9 cellular contexts compared by ENCODE assay signal in the genomic region with DNA sequence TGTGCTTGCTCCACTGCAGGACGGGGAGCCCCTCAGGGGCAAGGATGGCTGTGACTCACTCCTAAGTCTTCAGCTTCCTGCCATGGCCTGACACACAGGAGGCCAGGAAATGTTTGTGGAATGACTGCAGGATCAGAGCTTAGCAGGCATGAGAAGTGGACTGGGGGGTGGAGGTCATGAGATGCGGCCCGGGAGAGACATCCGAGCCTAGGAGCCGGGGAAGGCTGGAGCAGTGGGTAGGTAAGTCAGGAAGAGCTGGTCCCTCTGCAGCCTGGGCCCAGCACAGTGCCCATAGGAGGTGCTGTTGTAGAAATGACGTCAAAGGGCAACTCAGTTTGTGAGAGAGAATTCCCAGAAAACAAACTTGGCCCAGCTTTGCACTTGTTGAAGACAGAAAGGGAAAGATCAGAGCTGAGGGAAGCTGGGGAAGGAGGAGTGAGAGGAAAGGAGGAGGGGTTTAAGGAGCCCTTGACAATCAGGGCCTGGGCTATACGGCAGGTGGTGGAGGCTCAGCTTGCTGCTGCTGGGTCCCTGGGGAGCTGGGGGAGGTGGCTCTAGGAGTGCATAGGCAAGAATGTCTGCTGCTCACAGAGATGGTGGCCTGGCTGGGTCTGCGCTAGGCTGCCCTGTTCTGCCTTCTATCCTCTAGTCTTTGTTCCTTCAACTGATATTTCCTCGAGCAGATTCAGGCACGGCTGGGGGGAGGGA. TPM values are rescaled to one million over a fixed set of nuclear protein-coding genes. Genes with fewer than 3 reads are reported as not detected.
A peak's percentile ranks its signal among the peaks of the same experiment; 100 is the strongest.
DNase-seq lines count a peak whose midpoint lies in the region; ATAC-seq, FAIRE-seq and TF ChIP-seq lines count a peak whose summit lies in the region.
"Had no signal": no experiment of that assay in that cellular context is flagged by ENCODE, and none has a peak within 500 bp of the region (broad histone marks: within the 10 kb centered on the region; RNA-seq: fewer than 3 reads in every experiment).

No MANE protein-coding gene starts in this region.

- H3K4me3 ChIP-seq in HCT116 (replicated peaks in 1 of 2; ENCODE audit: low read depth in 1 of 2, low read length in 2 of 2) (peak overlapping the region; percentile 10 to 15; a peak in 2 of 4 replicates), K562 (no peak overlapping the region), mucosa of rectum (ENCODE audit: low read length in 2 of 2) (no peak overlapping the region)

- no peak for DNase-seq in activated CD4-positive, CD25-positive, alpha-beta regulatory T cell treated with anti-CD3 and anti-CD28 coated beads, Interleukin-2, amount 50 U/mL, for 72 hours
- DNase-seq in HCT116 (ENCODE audit: low read depth, low spot score) (peak; percentile 64), NCI-H2171 treated with DMSO at 0.1 percent for 48 hours (lab: John Stamatoyannopoulos, UW) (peak; percentile 98), K562 (ENCODE audit: extremely low read depth in 1 of 4, low spot score in 3 of 4) (no peak), pons (ENCODE audit: low spot score) (no peak), COR-L47 (lab: John Stamatoyannopoulos, UW) (no peak)

- intact Hi-C loops in HCT116 (cut with micrococcal nuclease): no loop called here
- intact Hi-C loops in K562 (cut with micrococcal nuclease): no loop called here

- peak overlapping the region; percentile 61 for H3K4me2 ChIP-seq in HCT116 (ENCODE audit: low read length)
- H3K4me2 ChIP-seq in K562 (ENCODE audit: insufficient read depth, low read length): no peak overlapping the region

- H3K9ac ChIP-seq in HCT116 (ENCODE audit: low read length) (no peak overlapping the region), K562 (ENCODE audit: insufficient read depth in 1 of 2, low read depth in 2 of 2, low read length in 2 of 2) (no peak overlapping the region), mucosa of rectum (ENCODE audit: low read depth in 1 of 2, low read length in 2 of 2) (no peak overlapping the region)

- CTCF ChIA-PET in HCT116 (lab: Charles Lee): interaction anchor here (0.8 to 2.9 kb wide), 18 partner anchors 10 to 326 kb away, joined by 3 to 22 read pairs (median 5); partner anchors contain the start of gene GSK3A
- CTCF ChIA-PET in K562 (lab: Yijun Ruan, JAX; ENCODE audit: low intra/inter-chr PET ratio): no interaction called here

- TF ChIP-seq EP300 in K562 (IDR thresholded peaks at IDR 0.05; ENCODE audit: low read length): no peak

- H3K4me1 ChIP-seq in HCT116 (ENCODE audit: control insufficient read depth in 1 of 2, insufficient read depth in 2 of 2, low read length in 2 of 2): peaks cover 24 to 34% of the 10 kb centered on the region in 2 experiments
- peaks cover 0 to 5% of the 10 kb centered on the region in 2 experiments; a peak in 2 of 5 replicates for H3K4me1 ChIP-seq in K562 (replicated peaks in 1 of 2; ENCODE audit: control insufficient read depth in 2 of 2, insufficient read depth in 2 of 2, low read length in 2 of 2)
- H3K4me1 ChIP-seq in mucosa of rectum (ENCODE audit: control insufficient read depth in 2 of 2, insufficient read depth in 2 of 2, low read length in 2 of 2): peaks cover 0 to 2% of the 10 kb centered on the region in 2 donors

- peak; percentile 14; the same call in 1 of the 2 replicates for TF ChIP-seq RAD21 in HCT116 (IDR thresholded peaks at IDR 0.05; ENCODE audit: low read depth)
- TF ChIP-seq RAD21 in K562 (CRISPR knock-in tag; conservative IDR thresholded peaks at IDR 0.05 in 1 of 2, IDR thresholded peaks at IDR 0.05 in 1 of 2): no peak

- H3K27me3 ChIP-seq in HCT116 (ENCODE audit: insufficient read depth, low read length) (no peaks in the 10 kb centered on the region), K562 (ENCODE audit: control insufficient read depth in 2 of 2, insufficient read depth in 2 of 2, low read length in 2 of 2) (peaks cover 22 to 52% of the 10 kb centered on the region in 2 experiments), mucosa of rectum (ENCODE audit: control insufficient read depth in 2 of 2, insufficient read depth in 2 of 2, low read length in 2 of 2) (no peaks in the 10 kb centered on the region)

- TF ChIP-seq POLR2A in HCT116 (IDR thresholded peaks at IDR 0.05; ENCODE audit: borderline replicate concordance, extremely low read depth, insufficient read depth, insufficient read length) (no peak), K562 (conservative IDR thresholded peaks at IDR 0.05) (no peak)

- WGBS in K562 (ENCODE audit: insufficient coverage, low coverage, missing lambda C conversion rate): 3% methylated on average over 8 of the region's 10 CpGs

- H3K9me2 ChIP-seq in HCT116 (ENCODE audit: insufficient read depth): no peaks in the 10 kb centered on the region

- BruUV-seq in HCT116 (replicated peaks; lab: Mats Ljungman, UMichigan): no TSS peak
- no TSS peak for BruUV-seq in K562 (replicated peaks; lab: Mats Ljungman, UMichigan)

- H3K79me2 ChIP-seq in HCT116 (ENCODE audit: insufficient read depth, low read length) (no peaks in the 10 kb centered on the region), K562 (ENCODE audit: control insufficient read depth, insufficient read depth, low read length) (no peaks in the 10 kb centered on the region)

- in situ Hi-C loops in K562 (cut with MboI): loop anchor here (25.0 kb wide), 1 partner anchor 424 kb away; the partner anchor contains the start of gene CEACAM1

- H3K9me3 ChIP-seq in HCT116 (ENCODE audit: control insufficient read depth in 1 of 2, insufficient read depth in 1 of 2, low read depth in 1 of 2, low read length in 2 of 2) (no peaks in the 10 kb centered on the region), K562 (replicated peaks; ENCODE audit: control insufficient read depth, insufficient read depth, low read depth, low read length) (no peaks in the 10 kb centered on the region), mucosa of rectum (ENCODE audit: control insufficient read depth in 2 of 2, low read length in 2 of 2) (no peaks in the 10 kb centered on the region)

- TF ChIP-seq CTCF in HCT116 (IDR thresholded peaks at IDR 0.05 in 2 of 3, conservative IDR thresholded peaks at IDR 0.05 in 1 of 3; ENCODE audit: borderline replicate concordance in 1 of 3, insufficient read depth in 1 of 3, low read depth in 2 of 3, low read length in 2 of 3): peak in 2 of 3 experiments; percentile 71 to 74; a peak in 4 of 6 replicates
- peak in 2 of 3 experiments; percentile 22 to 25; a peak in 1 of 6 replicates for TF ChIP-seq CTCF in K562 (IDR thresholded peaks at IDR 0.05 in 2 of 3, conservative IDR thresholded peaks at IDR 0.05 in 1 of 3; ENCODE audit: insufficient read depth in 2 of 3, low read depth in 1 of 3, low read length in 3 of 3)

- POLR2A ChIA-PET in HCT116 (lab: Charles Lee) (interaction anchor here (0.7 to 1.8 kb wide), 4 partner anchors 12 to 129 kb away, joined by 3 to 5 read pairs (median 4); partner anchors contain the start of genes GSK3A, POU2F2 and ZNF574), K562 (lab: Yijun Ruan, JAX) (interaction anchor here (1.0 to 1.7 kb wide), 2 partner anchors 9 kb away, joined by 3 to 4 read pairs; no protein-coding TSS in a partner anchor)

- H2AFZ ChIP-seq in HCT116 (ENCODE audit: low read depth, low read length, poor library complexity, severe bottlenecking) (no peak overlapping the region), K562 (ENCODE audit: low read depth, low read length) (no peak overlapping the region)

- no peaks in the 10 kb centered on the region for H3K36me3 ChIP-seq in HCT116 (ENCODE audit: control insufficient read depth in 1 of 2, insufficient read depth in 2 of 2, low read length in 2 of 2)
- no peaks in the 10 kb centered on the region for H3K36me3 ChIP-seq in K562 (ENCODE audit: control insufficient read depth, insufficient read depth, low read length)
- peaks cover 0 to 4% of the 10 kb centered on the region in 2 donors for H3K36me3 ChIP-seq in mucosa of rectum (ENCODE audit: control insufficient read depth in 2 of 2, insufficient read depth in 2 of 2, low read length in 2 of 2)

- RAD21 ChIA-PET in HCT116 (lab: Charles Lee; ENCODE audit: low non-redundant PET in 1 of 2, low total read pairs in 2 of 2, uncharacterized antibody in 2 of 2, unreplicated experiment in 2 of 2): no interaction called here

- ATAC-seq in activated CD4-positive, CD25-positive, alpha-beta regulatory T cell treated with anti-CD3 and anti-CD28 coated beads, Interleukin-2, amount 50 U/mL, for 24 hours: peak; percentile 28 to 33
- peak; percentile 91 for ATAC-seq in HCT116
- peak; percentile 39 for ATAC-seq in K562

- no peaks in the 10 kb centered on the region for H3K9me1 ChIP-seq in K562 (ENCODE audit: control insufficient read depth, insufficient read depth, low read length)

- H3K27ac ChIP-seq in HCT116 (ENCODE audit: low read depth, low read length) (peak overlapping the region; percentile 40), K562 (ENCODE audit: extremely low read depth, low read depth, low read length) (no peak overlapping the region), mucosa of rectum (ENCODE audit: low read depth in 2 of 2, low read length in 2 of 2) (peak overlapping the region; percentile 14 to 41)

- H4K20me1 ChIP-seq in HCT116 (ENCODE audit: insufficient read depth): no peaks in the 10 kb centered on the region
- peaks cover 10% of the 10 kb centered on the region; the same call in 1 of the 2 replicates for H4K20me1 ChIP-seq in K562 (replicated peaks; ENCODE audit: control insufficient read depth, insufficient read depth, low read length)

- no peak for FAIRE-seq in K562 (lab: Jason Lieb, UNC)
- FAIRE-seq: endometrium had no signal

RNA-seq across cellular contexts. Expression of gene POU2F2, which starts 18.5 kb away (rescaled TPM):
- total RNA-seq in HCT116 (2021; ENCODE audit: unreplicated experiment) (0.89 TPM), K562 (2014; rRNA removed) (0.14 and 0.37 TPM in 2 replicates), K562 (2014; rRNA removed; fragmentation: Illumina TruSeq; extraction: Trizol) (0.03 and 0.07 TPM in 2 replicates), K562 (2015; rRNA removed; fragmentation: Illumina TruSeq; extraction: Trizol) (0.14 and 0.19 TPM in 2 replicates), K562 (2021) (0.56 and 0.60 TPM in 2 replicates)
- polyA plus RNA-seq in HCT116 (2012): 0.44 and 0.56 TPM in 2 replicates
- total RNA-seq in K562 (2011; cell fraction: chromatin; rRNA removed; ENCODE audit: low replicate concordance): 0.88 and 0.93 TPM in 2 replicates
- 0.39 and 0.50 TPM in 2 replicates for total RNA-seq in K562 (2011; cell fraction: nucleolus; rRNA removed)
- 0.44 and 0.76 TPM in 2 replicates for total RNA-seq in K562 (2011; cell fraction: nucleoplasm; rRNA removed)
- polyA plus RNA-seq in K562 (2011; rRNA removed) (0.26 and 0.28 TPM in 2 replicates), K562 (2014; fragmentation: Illumina TruSeq; extraction: Trizol) (0.42 and 0.68 TPM in 2 replicates), K562 (2014; fragmentation: Nextera tagmentation; extraction: Ambion mirVana) (under 1 TPM; 0.03 TPM), K562 (2014; rRNA removed) (0.61 and 1.1 TPM in 2 replicates)
- 0.12 and 0.46 TPM in 2 replicates for polyA plus RNA-seq in K562 (2011; cell fraction: cytosol; rRNA removed)
- 0.88 and 1.2 TPM in 2 replicates for polyA plus RNA-seq in K562 (2011; cell fraction: nucleus; rRNA removed)
- 0.33 and 0.73 TPM in 2 replicates for polyA plus RNA-seq in K562 (2012)
- polyA minus RNA-seq in K562 (2011; rRNA and poly(A)+ RNA removed): 0.11 and 0.12 TPM in 2 replicates
- not detected in 2 replicates for polyA minus RNA-seq in K562 (2011; cell fraction: cytosol; rRNA and poly(A)+ RNA removed)
- 0.40 and 0.56 TPM in 2 replicates for polyA minus RNA-seq in K562 (2011; cell fraction: nucleus; rRNA and poly(A)+ RNA removed)

RNA-seq across cellular contexts. Expression of gene ZNF574, which starts 37.8 kb away (rescaled TPM):
- 24.6 TPM for total RNA-seq in HCT116 (2021; ENCODE audit: unreplicated experiment)
- 22.3 and 25.0 TPM in 2 replicates for polyA plus RNA-seq in HCT116 (2012)
- 6.5 and 25.2 TPM in 2 replicates for total RNA-seq in K562 (2011; cell fraction: chromatin; rRNA removed; ENCODE audit: low replicate concordance)
- 24.3 and 26.2 TPM in 2 replicates for total RNA-seq in K562 (2011; cell fraction: nucleolus; rRNA removed)
- 12.0 and 13.4 TPM in 2 replicates for total RNA-seq in K562 (2011; cell fraction: nucleoplasm; rRNA removed)
- total RNA-seq in K562 (2014; rRNA removed): 12.0 and 21.6 TPM in 2 replicates
- total RNA-seq in K562 (2014; rRNA removed; fragmentation: Illumina TruSeq; extraction: Trizol): 1.9 and 2.6 TPM in 2 replicates
- total RNA-seq in K562 (2015; rRNA removed; fragmentation: Illumina TruSeq; extraction: Trizol): 9.2 and 10.5 TPM in 2 replicates
- 20.7 and 21.0 TPM in 2 replicates for total RNA-seq in K562 (2021)
- polyA plus RNA-seq in K562 (2011; rRNA removed): 7.1 and 12.1 TPM in 2 replicates
- polyA plus RNA-seq in K562 (2011; cell fraction: cytosol; rRNA removed): 15.2 and 35.3 TPM in 2 replicates
- polyA plus RNA-seq in K562 (2011; cell fraction: nucleus; rRNA removed): 9.6 and 17.8 TPM in 2 replicates
- polyA plus RNA-seq in K562 (2012): 13.6 and 14.2 TPM in 2 replicates
- 8.4 and 13.7 TPM in 2 replicates for polyA plus RNA-seq in K562 (2014; fragmentation: Illumina TruSeq; extraction: Trizol)
- polyA plus RNA-seq in K562 (2014; fragmentation: Nextera tagmentation; extraction: Ambion mirVana): under 1 TPM; 0.24 to 0.34 TPM
- polyA plus RNA-seq in K562 (2014; rRNA removed): 11.2 and 13.4 TPM in 2 replicates
- 7.1 and 9.8 TPM in 2 replicates for polyA minus RNA-seq in K562 (2011; rRNA and poly(A)+ RNA removed)
- 22.7 and 24.3 TPM in 2 replicates for polyA minus RNA-seq in K562 (2011; cell fraction: cytosol; rRNA and poly(A)+ RNA removed)
- polyA minus RNA-seq in K562 (2011; cell fraction: nucleus; rRNA and poly(A)+ RNA removed): 11.4 and 14.6 TPM in 2 replicates

RNA-seq across cellular contexts. Expression of gene GRIK5, which starts 43.8 kb away (rescaled TPM):
- 1.7 TPM for total RNA-seq in HCT116 (2021; ENCODE audit: unreplicated experiment)
- 1.4 and 1.5 TPM in 2 replicates for polyA plus RNA-seq in HCT116 (2012)
- total RNA-seq in K562 (2011; cell fraction: chromatin; rRNA removed; ENCODE audit: low replicate concordance): 0.12 and 1.3 TPM in 2 replicates
- total RNA-seq in K562 (2011; cell fraction: nucleolus; rRNA removed): 0.50 and 0.53 TPM in 2 replicates
- total RNA-seq in K562 (2011; cell fraction: nucleoplasm; rRNA removed): 0.29 and 0.31 TPM in 2 replicates
- 0.27 and 0.29 TPM in 2 replicates for total RNA-seq in K562 (2014; rRNA removed)
- total RNA-seq in K562 (2014; rRNA removed; fragmentation: Illumina TruSeq; extraction: Trizol): 0.55 TPM in 1 of 2 replicates, not detected in the other
- total RNA-seq in K562 (2015; rRNA removed; fragmentation: Illumina TruSeq; extraction: Trizol): 0.40 TPM in 1 of 2 replicates, not detected in the other
- 0.51 and 0.58 TPM in 2 replicates for total RNA-seq in K562 (2021)
- 0.04 and 0.09 TPM in 2 replicates for polyA plus RNA-seq in K562 (2011; rRNA removed)
- polyA plus RNA-seq in K562 (2011; cell fraction: cytosol; rRNA removed): 0.04 and 0.06 TPM in 2 replicates
- polyA plus RNA-seq in K562 (2011; cell fraction: nucleus; rRNA removed): 0.27 and 0.48 TPM in 2 replicates
- polyA plus RNA-seq in K562 (2012): 0.34 and 11.2 TPM in 2 replicates
- polyA plus RNA-seq in K562 (2014; fragmentation: Illumina TruSeq; extraction: Trizol): 0.06 and 0.12 TPM in 2 replicates
- not detected for polyA plus RNA-seq in K562 (2014; fragmentation: Nextera tagmentation; extraction: Ambion mirVana)
- 0.04 and 0.27 TPM in 2 replicates for polyA plus RNA-seq in K562 (2014; rRNA removed)
- polyA minus RNA-seq in K562 (2011; rRNA and poly(A)+ RNA removed): 0.06 and 0.63 TPM in 2 replicates
- not detected in 2 replicates for polyA minus RNA-seq in K562 (2011; cell fraction: cytosol; rRNA and poly(A)+ RNA removed)
- polyA minus RNA-seq in K562 (2011; cell fraction: nucleus; rRNA and poly(A)+ RNA removed): 0.33 TPM in 1 of 2 replicates, not detected in the other

Comparison
In these comparisons a context has a peak if more than half of its experiments do, and no peak if none do; other contexts are left out.
1. ATAC-seq: peak in every context shown above with its lines; median percentile 91 in HCT116; 39 in K562; 30 in activated CD4-positive, CD25-positive, alpha-beta regulatory T cell treated with anti-CD3 and anti-CD28 coated beads, Interleukin-2, amount 50 U/mL, for 24 hours.
2. DNase-seq: peak in HCT116 (single experiment) and NCI-H2171 treated with DMSO at 0.1 percent for 48 hours (single experiment); none in activated CD4-positive, CD25-positive, alpha-beta regulatory T cell treated with anti-CD3 and anti-CD28 coated beads, Interleukin-2, amount 50 U/mL, for 72 hours (single experiment), K562 (0 of 4), pons (single experiment) and COR-L47 (single experiment).
3. H3K4me3 ChIP-seq: peak in HCT116 (2 of 2); none in K562 (single experiment) and mucosa of rectum (0 of 2).